Comparison of ENCODE assay signal across 8 cellular contexts in the genomic region with DNA sequence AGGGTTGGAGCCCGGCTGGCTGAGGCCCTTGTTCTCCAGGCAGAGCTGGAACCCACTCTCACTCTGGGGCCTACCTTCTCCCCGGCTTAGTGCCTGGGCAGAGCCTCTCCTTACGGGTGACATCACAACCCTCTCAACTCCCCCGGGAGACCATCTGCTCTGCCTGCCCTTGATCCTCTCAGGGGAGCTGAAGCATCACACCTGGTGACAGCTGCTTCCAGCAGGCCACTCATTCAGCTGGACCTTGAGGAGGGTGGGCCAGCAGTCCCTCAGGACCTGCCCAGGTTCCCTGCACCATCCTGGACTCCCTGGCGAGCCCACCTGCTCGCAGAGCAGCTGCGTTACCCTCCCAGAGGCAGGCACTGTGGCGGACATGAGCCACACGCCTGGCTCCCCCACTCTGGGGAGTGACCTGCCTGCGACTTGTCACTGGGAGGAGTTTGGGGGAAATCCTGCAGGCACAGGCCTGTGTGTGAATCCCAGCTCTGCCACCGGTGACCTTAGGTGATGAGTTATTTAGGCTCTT. TPM values are rescaled to one million over a fixed set of nuclear protein-coding genes. Genes with fewer than 3 reads are reported as not detected.
DNase-seq lines count a peak whose midpoint lies in the region; ATAC-seq, FAIRE-seq and TF ChIP-seq lines count a peak whose summit lies in the region.

No MANE protein-coding gene starts in this region.

- no peaks in the 10 kb centered on the region for H3K27me3 ChIP-seq in vagina

- ATAC-seq in GM18873 (IDR thresholded peaks at IDR 0.05; ENCODE audit: low FRiP score, unreplicated experiment) (peak; percentile 55), HG03196 (IDR thresholded peaks at IDR 0.05; ENCODE audit: unreplicated experiment) (peak; percentile 77)

- H3K4me3 ChIP-seq in kidney (ENCODE audit: low read length in 2 of 2), result no peak overlapping the region
- H3K4me3 ChIP-seq in vagina, result peak overlapping the region in 1 of 2 donors; percentile 16

- peak overlapping the region; percentile 76 to 82 for H3K27ac ChIP-seq in kidney (ENCODE audit: low read depth in 2 of 2, low read length in 2 of 2)
- H3K27ac ChIP-seq in vagina, result peak overlapping the region; percentile 90

- TF ChIP-seq POLR2A in vagina (IDR thresholded peaks at IDR 0.05), result no peak

- H3K4me1 ChIP-seq in kidney (ENCODE audit: control insufficient read depth in 1 of 2, insufficient read depth in 1 of 2, low read depth in 1 of 2, low read length in 2 of 2), result peaks cover 31 to 75% of the 10 kb centered on the region in 2 donors
- H3K4me1 ChIP-seq in vagina, result peaks cover 100% of the 10 kb centered on the region

- intact Hi-C loops in kidney (cut with DNase I), result no loop called here
- intact Hi-C loops in vagina (cut with DNase I), result no loop called here

- DNase-seq in SHP77 treated with DMSO at 0.1 percent for 48 hours (lab: John Stamatoyannopoulos, UW), result peak; percentile 91
- DNase-seq in kidney, result peak; percentile 75
- no peak for DNase-seq in vagina (ENCODE audit: extremely low spot score in 2 of 2)
- no peak for DNase-seq in AG08395 (ENCODE audit: low spot score)
- DNase-seq in GM13976 (ENCODE audit: low spot score), result no peak
- no peak for DNase-seq in HK-2 (ENCODE audit: unreplicated experiment)

- H3K9me3 ChIP-seq in kidney (ENCODE audit: control insufficient read depth in 1 of 2, low read length in 2 of 2) (no peaks in the 10 kb centered on the region), vagina (no peaks in the 10 kb centered on the region)

- no peak for TF ChIP-seq CTCF in kidney (IDR thresholded peaks at IDR 0.05; ENCODE audit: borderline replicate concordance, extremely low read depth, insufficient read depth)
- TF ChIP-seq CTCF in vagina (IDR thresholded peaks at IDR 0.05), result no peak
- TF ChIP-seq CTCF in GM13976 (IDR thresholded peaks at IDR 0.05; ENCODE audit: borderline replicate concordance, control extremely low read depth, extremely low read depth, insufficient read depth, missing control alignments), result no peak

- H3K36me3 ChIP-seq in kidney (ENCODE audit: control insufficient read depth in 1 of 2, insufficient read depth in 2 of 2, low read length in 2 of 2) (peaks cover 0 to 3% of the 10 kb centered on the region in 2 donors), vagina (no peaks in the 10 kb centered on the region)

- peak overlapping the region; percentile 3 to 65 for H3K9ac ChIP-seq in kidney (ENCODE audit: low read length in 2 of 2)

- FAIRE-seq in kidney (lab: Jason Lieb, UNC), result no peak

- in situ Hi-C loops in GM13976 (cut with MboI; ENCODE audit: low sequenced_read_pairs, unreplicated experiment), result no loop called here

RNA-seq across cellular contexts. Expression of gene HS6ST1, which starts 13.1 kb away (rescaled TPM):
- total RNA-seq in kidney (73.9 TPM), vagina (68.5 TPM)
- polyA plus RNA-seq in kidney (ENCODE audit: insufficient read depth, low read depth, low replicate concordance), result 49.6 TPM

Comparison
In these comparisons a context has a peak if more than half of its experiments do, and no peak if none do; other contexts are left out.
1. DNase-seq: peak in SHP77 treated with DMSO at 0.1 percent for 48 hours (single experiment) and kidney (single experiment); none in vagina (0 of 2), AG08395 (single experiment), GM13976 (single experiment) and HK-2 (single experiment).